In the genomic region with DNA sequence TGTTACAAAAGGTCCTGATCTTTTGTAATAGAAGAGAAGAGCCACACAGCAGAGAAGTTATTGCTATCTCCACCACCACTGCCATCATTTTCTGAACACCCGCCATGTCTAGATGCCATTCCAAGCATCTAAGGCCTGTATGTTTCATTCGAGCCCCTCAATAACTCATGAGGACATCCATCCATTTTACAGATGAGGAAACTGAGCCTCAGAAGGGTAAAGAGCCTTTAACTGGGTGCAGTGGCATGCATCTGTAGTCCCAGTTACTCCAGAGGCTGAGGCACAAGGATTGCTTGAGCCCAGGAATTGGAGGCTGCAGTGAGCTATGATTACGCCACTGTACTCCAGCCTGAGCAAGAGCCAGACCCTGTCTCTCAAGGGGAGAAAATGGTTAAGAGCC, we compare ENCODE assay signal across 17 cellular contexts.
"Had no signal": no experiment of that assay in that cellular context is flagged by ENCODE, and none has a peak within 500 bp of the region (broad histone marks: within the 10 kb centered on the region; RNA-seq: fewer than 3 reads in every experiment).

No MANE protein-coding gene starts in this region.

- ATAC-seq: sciatic nerve; stimulated activated memory B cell treated with anti-CD40 and anti-IgM and Interleukin-4, amounts not matched to agents 10 μg/mL and 1 μg/mL and 100 μg/mL, for 72 hours had no signal

- H3K27ac ChIP-seq: coronary artery, epithelial cell of prostate, heart right ventricle, parathyroid adenoma, upper lobe of left lung had no signal

- H3K9me3 Mint-ChIP-seq: activated naive CD8-positive, alpha-beta T cell treated with anti-CD3 and anti-CD28 coated beads for 36 hours; nephron; stimulated activated memory B cell treated with anti-CD40 and anti-IgM and Interleukin-4, amounts not matched to agents 10 μg/mL and 1 μg/mL and 100 μg/mL, for 72 hours had no signal

- H3K27ac Mint-ChIP-seq: activated naive CD8-positive, alpha-beta T cell treated with anti-CD3 and anti-CD28 coated beads for 36 hours; stimulated activated memory B cell treated with anti-CD40 and anti-IgM and Interleukin-4, amounts not matched to agents 10 μg/mL and 1 μg/mL and 100 μg/mL, for 72 hours had no signal

- DNase-seq: activated naive CD8-positive, alpha-beta T cell treated with anti-CD3 and anti-CD28 coated beads for 36 hours; activated T-cell treated with anti-CD3 and anti-CD28 coated beads, Interleukin-2, amount 50 U/mL, for 1 hour; heart right ventricle; mammary epithelial cell; midbrain; nucleus accumbens; small intestine; stimulated activated CD4-positive, alpha-beta T cell treated with anti-CD3 and anti-CD28 coated beads, Interleukin-15, amount 100 ng/mL, for 24 hours; T-helper 1 cell; T-helper 9 cell; upper lobe of left lung had no signal

- H3K27me3 ChIP-seq: heart right ventricle, upper lobe of left lung had no signal

- H3K27me3 Mint-ChIP-seq: activated naive CD8-positive, alpha-beta T cell treated with anti-CD3 and anti-CD28 coated beads for 36 hours; stimulated activated memory B cell treated with anti-CD40 and anti-IgM and Interleukin-4, amounts not matched to agents 10 μg/mL and 1 μg/mL and 100 μg/mL, for 72 hours had no signal

- H3K4me3 ChIP-seq: coronary artery, heart right ventricle, upper lobe of left lung had no signal

- H3K4me3 Mint-ChIP-seq: activated naive CD8-positive, alpha-beta T cell treated with anti-CD3 and anti-CD28 coated beads for 36 hours; nephron; stimulated activated memory B cell treated with anti-CD40 and anti-IgM and Interleukin-4, amounts not matched to agents 10 μg/mL and 1 μg/mL and 100 μg/mL, for 72 hours had no signal

- H3K9me3 ChIP-seq: heart right ventricle, upper lobe of left lung had no signal
